8 cellular contexts compared by ENCODE assay signal in the genomic region with DNA sequence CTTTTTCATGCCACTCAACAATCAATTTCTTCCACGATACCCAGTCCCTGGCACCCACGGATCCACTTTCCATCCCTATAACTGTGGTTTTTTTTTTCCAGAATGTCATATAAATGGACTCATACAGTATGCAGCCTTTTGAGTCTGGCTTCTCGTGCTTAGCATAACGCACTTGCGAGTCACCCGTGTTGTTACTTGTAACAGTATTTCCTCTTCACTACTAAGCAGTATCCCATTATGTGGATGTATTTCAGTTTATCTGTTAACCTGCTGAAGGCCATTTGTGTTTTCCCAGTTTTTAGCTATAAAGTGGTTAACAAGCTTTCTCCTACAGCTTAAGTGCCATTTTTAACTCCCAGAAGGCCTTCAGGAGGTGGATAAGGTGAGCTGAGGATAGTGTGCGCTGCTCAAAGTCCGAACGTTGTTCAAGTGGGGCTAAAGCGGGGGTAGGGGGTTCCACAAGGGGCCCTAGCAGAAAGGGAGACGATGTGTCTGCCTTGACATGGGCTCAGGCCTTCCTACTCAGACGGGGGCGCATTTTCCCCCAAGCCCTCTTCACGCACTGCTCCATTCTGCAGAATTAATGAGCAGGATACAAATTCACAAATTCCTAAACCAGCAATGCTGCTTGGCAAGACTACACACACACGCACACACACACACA. TPM values are rescaled to one million over a fixed set of nuclear protein-coding genes. Genes with fewer than 3 reads are reported as not detected.
DNase-seq lines count a peak whose midpoint lies in the region; ATAC-seq and TF ChIP-seq lines count a peak whose summit lies in the region.

No MANE protein-coding gene starts in this region.

- ATAC-seq in HG03571 (IDR thresholded peaks at IDR 0.05; ENCODE audit: unreplicated experiment) (peak; percentile 12), natural killer cell (peak in 2 of 3 donors; percentile 2 to 3), GM18873 (IDR thresholded peaks at IDR 0.05; ENCODE audit: low FRiP score, unreplicated experiment) (no peak)

- H3K9me3 Mint-ChIP-seq in natural killer cell: no peaks in the 10 kb centered on the region

- H3K4me3 Mint-ChIP-seq in natural killer cell: peak overlapping the region; percentile 89

- H3K27ac Mint-ChIP-seq in natural killer cell: peak overlapping the region; percentile 87 to 95

- intact Hi-C loops in esophagus muscularis mucosa (cut with DNase I): no loop called here
- intact Hi-C loops in natural killer cell (cut with micrococcal nuclease): loop anchor here (5.0 kb wide), 1 partner anchor 330 kb away; a partner anchor contains a TSS

- H3K36me3 ChIP-seq in esophagus muscularis mucosa: peaks cover 0 to 5% (median 2%) of the 10 kb centered on the region in 4 donors

- no peaks in the 10 kb centered on the region for H3K9me3 ChIP-seq in esophagus muscularis mucosa

- H3K4me3 ChIP-seq in esophagus muscularis mucosa: peak overlapping the region; percentile 78 to 96 (median 90)

- H3K27me3 Mint-ChIP-seq in natural killer cell (ENCODE audit: low read depth in 2 of 2): no peaks in the 10 kb centered on the region

- H3K27ac ChIP-seq in VCaP: peak overlapping the region; percentile 98
- H3K27ac ChIP-seq in esophagus muscularis mucosa (replicated peaks in 1 of 4): peak overlapping the region; percentile 94 to 99 (median 96)

- TF ChIP-seq CTCF in VCaP (conservative IDR thresholded peaks at IDR 0.05) (no peak), esophagus muscularis mucosa (IDR thresholded peaks at IDR 0.05) (no peak), natural killer cell (IDR thresholded peaks at IDR 0.05) (no peak)

- peak; percentile 65 for DNase-seq in NCI-H748 (lab: John Stamatoyannopoulos, UW; ENCODE audit: unreplicated experiment)
- no peak for DNase-seq in NCI-H748 treated with DMSO at 0.1 percent for 48 hours (lab: John Stamatoyannopoulos, UW)
- no peak for DNase-seq in esophagus muscularis mucosa (ENCODE audit: extremely low spot score)
- DNase-seq in natural killer cell: peak; percentile 28
- no peak for DNase-seq in NCI-H1092 (lab: John Stamatoyannopoulos, UW)

- H3K36me3 Mint-ChIP-seq in natural killer cell: no peaks in the 10 kb centered on the region

- 8% methylated on average over 12 of the region's 15 CpGs for WGBS in esophagus muscularis mucosa

- no peak for TF ChIP-seq EP300 in esophagus muscularis mucosa (IDR thresholded peaks at IDR 0.05)

- no peaks in the 10 kb centered on the region for H3K27me3 ChIP-seq in esophagus muscularis mucosa

- peaks cover 47 to 76% (median 60%) of the 10 kb centered on the region in 4 donors for H3K4me1 ChIP-seq in esophagus muscularis mucosa

- peaks cover 48 to 67% of the 10 kb centered on the region in 2 donors for H3K4me1 Mint-ChIP-seq in natural killer cell

- no peak for TF ChIP-seq POLR2A in esophagus muscularis mucosa (IDR thresholded peaks at IDR 0.05; ENCODE audit: low read depth)

RNA-seq across cellular contexts. Expression of a gene that starts 0.8 kb away (rescaled TPM):
- total RNA-seq in esophagus muscularis mucosa (10 to 100 TPM; 80.2 to 96.3 (median 87.1) TPM), natural killer cell (100 to 1,000 TPM; 260 to 281 (median 265) TPM)

RNA-seq across cellular contexts. Expression of a gene that starts 39.6 kb away (rescaled TPM):
- total RNA-seq in esophagus muscularis mucosa: under 1 TPM; under 0.01 to 0.65 (median 0.19) TPM
- not detected for total RNA-seq in natural killer cell

RNA-seq across cellular contexts. Expression of a gene that starts 48.8 kb away (rescaled TPM):
- total RNA-seq in esophagus muscularis mucosa (10 to 100 TPM; 23.7 to 41.3 (median 31.3) TPM), natural killer cell (100 to 1,000 TPM; 100 to 137 (median 112) TPM)

Comparison
In these comparisons a context has a peak if more than half of its experiments do, and no peak if none do; other contexts are left out.
1. DNase-seq: peak in NCI-H748 (single experiment) and natural killer cell (single experiment); none in NCI-H748 treated with DMSO at 0.1 percent for 48 hours (single experiment), esophagus muscularis mucosa (single experiment) and NCI-H1092 (single experiment).